In the genomic region with DNA sequence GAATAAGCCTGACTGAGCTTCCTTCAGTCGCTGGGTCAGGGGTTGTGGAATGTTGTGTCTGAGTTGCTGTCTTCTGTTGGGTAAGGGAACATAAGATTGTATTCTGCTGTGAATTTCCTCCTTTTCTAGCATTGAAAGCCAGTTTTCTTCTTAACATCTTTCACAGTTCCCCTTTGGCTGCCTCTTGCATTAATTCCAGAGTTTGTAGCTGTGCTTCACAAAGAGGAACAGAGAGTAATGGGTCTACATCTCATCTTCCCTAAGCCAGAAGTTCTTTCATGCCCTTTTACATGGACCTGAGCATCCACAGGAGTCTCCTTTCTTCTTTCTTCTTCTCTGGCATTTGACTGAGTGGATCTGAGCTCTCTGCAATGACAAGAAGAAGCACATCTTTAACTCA, we compare ENCODE assay signal across 20 cellular contexts.
A peak's percentile ranks its signal among the peaks of the same experiment; 100 is the strongest.
DNase-seq lines count a peak whose midpoint lies in the region; ATAC-seq, FAIRE-seq and TF ChIP-seq lines count a peak whose summit lies in the region.
"Had no signal": no experiment of that assay in that cellular context is flagged by ENCODE, and none has a peak within 500 bp of the region (broad histone marks: within the 10 kb centered on the region; RNA-seq: fewer than 3 reads in every experiment).

No MANE protein-coding gene starts in this region.

- H3K4me3 ChIP-seq in vagina: no peak overlapping the region
- no peak overlapping the region for H3K4me3 ChIP-seq in aorta (ENCODE audit: low read length in 2 of 2)
- H3K4me3 ChIP-seq in kidney (ENCODE audit: low read length in 2 of 2): no peak overlapping the region

- peaks cover 7 to 12% of the 10 kb centered on the region in 2 donors for H3K4me1 Mint-ChIP-seq in stimulated activated naive B cell treated with anti-CD40 and anti-IgM and Interleukin-4, amounts not matched to agents 10 μg/mL and 1 μg/mL and 100 μg/mL, for 72 hours

- DNase-seq in SIG-M5 treated with dmso at 0.1 percent for 504 hours (lab: John Stamatoyannopoulos, UW; ENCODE audit: unreplicated experiment): peak; percentile 25
- DNase-seq in SIG-M5 (lab: John Stamatoyannopoulos, UW): no peak
- DNase-seq in SKM-1 treated with dmso at 0.1 percent for 144 hours (lab: John Stamatoyannopoulos, UW; ENCODE audit: unreplicated experiment): peak; percentile 67
- peak; percentile 3 for DNase-seq in midbrain (lab: John Stamatoyannopoulos, UW)
- no peak for DNase-seq in stimulated activated naive B cell treated with anti-CD40 and anti-IgM and Interleukin-4, amounts not matched to agents 10 μg/mL and 1 μg/mL and 100 μg/mL, for 72 hours
- no peak for DNase-seq in vagina (ENCODE audit: extremely low spot score in 2 of 2)
- DNase-seq in aorta: no peak
- DNase-seq in kidney: no peak
- DNase-seq: AML-193, H9, KG1, NCI-H1417, NCI-H1694 treated with DMSO at 0.1 percent for 48 hours, NCI-H2081 treated with DMSO at 0.1 percent for 48 hours, NCI-H2171 treated with DMSO at 0.1 percent for 48 hours, NCI-H526, SHP77 treated with DMSO at 0.1 percent for 48 hours had no signal

- H3K4me3 Mint-ChIP-seq in stimulated activated naive B cell treated with anti-CD40 and anti-IgM and Interleukin-4, amounts not matched to agents 10 μg/mL and 1 μg/mL and 100 μg/mL, for 72 hours: no peak overlapping the region
- H3K4me3 Mint-ChIP-seq: H9 had no signal

- ATAC-seq in stimulated activated naive B cell treated with anti-CD40 and anti-IgM and Interleukin-4, amounts not matched to agents 10 μg/mL and 1 μg/mL and 100 μg/mL, for 72 hours (replicated peaks): peak; percentile 76 to 84
- no peak for ATAC-seq in aorta (ENCODE audit: low FRiP score)
- ATAC-seq: SK-N-SH treated with all-trans-retinoic acid at 6 μM for 48 hours had no signal

- TF ChIP-seq CTCF in vagina (IDR thresholded peaks at IDR 0.05) (no peak), kidney (IDR thresholded peaks at IDR 0.05; ENCODE audit: borderline replicate concordance, extremely low read depth, insufficient read depth) (no peak)

- H3K27ac ChIP-seq in vagina (no peak overlapping the region), aorta (ENCODE audit: low read depth in 1 of 2, low read length in 2 of 2) (no peak overlapping the region), kidney (ENCODE audit: low read depth in 2 of 2, low read length in 2 of 2) (no peak overlapping the region)
- H3K27ac ChIP-seq: RWPE1 had no signal

- WGBS in aorta, 2 donors: 23 to 30% methylated on average over 1 of the region's 1 CpG

- H3K27me3 ChIP-seq in vagina (no peaks in the 10 kb centered on the region), aorta (ENCODE audit: control insufficient read depth in 1 of 2, insufficient read depth in 2 of 2, low read length in 1 of 2) (no peaks in the 10 kb centered on the region)

- no peak for FAIRE-seq in kidney (lab: Jason Lieb, UNC)
- FAIRE-seq: HTR-8/SVneo had no signal

- intact Hi-C loops in vagina (cut with DNase I): no loop called here
- intact Hi-C loops in aorta (cut with DNase I): no loop called here
- intact Hi-C loops in kidney (cut with DNase I): no loop called here

- H3K9ac ChIP-seq in kidney (ENCODE audit: low read length in 2 of 2): no peak overlapping the region

- H3K4me1 ChIP-seq in vagina (no peaks in the 10 kb centered on the region), aorta (ENCODE audit: control insufficient read depth in 1 of 2, insufficient read depth in 2 of 2, low read length in 2 of 2) (no peaks in the 10 kb centered on the region), kidney (ENCODE audit: control insufficient read depth in 1 of 2, insufficient read depth in 1 of 2, low read depth in 1 of 2, low read length in 2 of 2) (no peaks in the 10 kb centered on the region)

- H3K27ac Mint-ChIP-seq in stimulated activated naive B cell treated with anti-CD40 and anti-IgM and Interleukin-4, amounts not matched to agents 10 μg/mL and 1 μg/mL and 100 μg/mL, for 72 hours: no peak overlapping the region
- H3K27ac Mint-ChIP-seq: H9 had no signal

- H3K9me3 Mint-ChIP-seq in stimulated activated naive B cell treated with anti-CD40 and anti-IgM and Interleukin-4, amounts not matched to agents 10 μg/mL and 1 μg/mL and 100 μg/mL, for 72 hours: no peaks in the 10 kb centered on the region
- H3K9me3 Mint-ChIP-seq: H9 had no signal

- H3K36me3 ChIP-seq in vagina: no peaks in the 10 kb centered on the region
- no peaks in the 10 kb centered on the region for H3K36me3 ChIP-seq in aorta (ENCODE audit: control insufficient read depth in 1 of 2, insufficient read depth in 2 of 2, low read length in 1 of 2)
- no peaks in the 10 kb centered on the region for H3K36me3 ChIP-seq in kidney (ENCODE audit: control insufficient read depth in 1 of 2, insufficient read depth in 2 of 2, low read length in 2 of 2)

- TF ChIP-seq POLR2A in vagina (IDR thresholded peaks at IDR 0.05): no peak

- H3K9me3 ChIP-seq in vagina (no peaks in the 10 kb centered on the region), aorta (ENCODE audit: control insufficient read depth, low read length) (no peaks in the 10 kb centered on the region), kidney (ENCODE audit: control insufficient read depth in 1 of 2, low read length in 2 of 2) (no peaks in the 10 kb centered on the region)

- no peaks in the 10 kb centered on the region for H3K36me3 Mint-ChIP-seq in stimulated activated naive B cell treated with anti-CD40 and anti-IgM and Interleukin-4, amounts not matched to agents 10 μg/mL and 1 μg/mL and 100 μg/mL, for 72 hours

- peaks cover 4 to 15% of the 10 kb centered on the region in 2 donors for H3K27me3 Mint-ChIP-seq in stimulated activated naive B cell treated with anti-CD40 and anti-IgM and Interleukin-4, amounts not matched to agents 10 μg/mL and 1 μg/mL and 100 μg/mL, for 72 hours

Comparison
In these comparisons a context has a peak if more than half of its experiments do, and no peak if none do; other contexts are left out.
1. DNase-seq: peak in SIG-M5 treated with dmso at 0.1 percent for 504 hours (single experiment), SKM-1 treated with dmso at 0.1 percent for 144 hours (single experiment) and midbrain (single experiment); none in SIG-M5 (single experiment), stimulated activated naive B cell treated with anti-CD40 and anti-IgM and Interleukin-4, amounts not matched to agents 10 μg/mL and 1 μg/mL and 100 μg/mL, for 72 hours (single experiment), vagina (0 of 2), aorta (0 of 2) and kidney (single experiment).